Comparison of ENCODE assay signal across 8 cellular contexts in the genomic region with DNA sequence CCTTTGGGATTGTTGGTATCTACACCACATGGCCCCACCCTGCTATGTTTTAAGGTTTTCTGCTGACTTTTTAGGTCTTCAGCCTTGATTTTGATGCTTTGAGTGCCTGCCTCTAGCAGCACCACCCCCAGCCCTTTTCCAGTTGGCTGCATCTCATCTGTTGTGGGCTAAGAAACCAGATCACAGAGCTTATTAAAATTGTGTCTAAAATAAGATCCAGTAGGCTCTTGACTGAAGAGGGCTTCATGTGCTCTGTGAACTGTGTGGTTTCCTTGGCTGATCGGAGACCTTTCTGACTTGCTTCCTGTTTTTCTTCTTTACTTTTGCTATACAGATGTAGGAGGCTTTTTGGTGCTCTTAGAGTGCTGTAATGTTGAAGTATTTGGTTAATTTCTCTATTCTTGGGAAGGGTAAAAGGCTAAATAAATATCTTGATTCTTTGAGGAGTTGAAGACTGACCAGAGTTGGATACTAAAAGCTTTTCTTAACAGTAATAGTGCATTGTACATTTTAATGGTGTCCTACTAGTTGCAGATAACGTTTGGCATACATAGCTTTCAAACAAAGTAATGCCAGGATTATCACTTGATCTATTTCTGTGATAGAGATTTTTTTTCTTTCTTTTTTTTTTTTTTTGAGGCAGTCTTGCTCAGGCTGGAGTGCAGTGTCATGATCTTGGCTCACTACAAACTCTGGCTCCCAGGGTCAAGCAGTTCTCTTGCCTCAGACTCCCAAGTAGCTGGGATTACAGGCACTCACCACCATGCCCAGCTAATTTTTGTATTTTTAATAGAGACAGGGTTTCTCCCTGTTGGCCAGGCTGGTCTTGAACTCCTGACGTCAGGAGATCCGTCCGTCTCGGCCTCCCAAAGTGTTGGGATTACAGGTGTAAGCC. TPM values are rescaled to one million over a fixed set of nuclear protein-coding genes. Genes with fewer than 3 reads are reported as not detected.
DNase-seq lines count a peak whose midpoint lies in the region; ATAC-seq and TF ChIP-seq lines count a peak whose summit lies in the region.

No MANE protein-coding gene starts in this region.

- in situ Hi-C loops in HAP-1 (cut with MboI; ENCODE audit: low sequenced_read_pairs): no loop called here

- no peaks in the 10 kb centered on the region for H3K9me3 ChIP-seq in heart right ventricle
- H3K9me3 ChIP-seq in skeletal muscle satellite cell (replicated peaks; ENCODE audit: low read length): no peaks in the 10 kb centered on the region
- no peaks in the 10 kb centered on the region for H3K9me3 ChIP-seq in HAP-1

- no peak overlapping the region; the same call in 1 of the 2 replicates for H3K4me3 Mint-ChIP-seq in WTC11
- peak overlapping the region; percentile 84 to 92 for H3K4me3 Mint-ChIP-seq in effector memory CD8-positive, alpha-beta T cell

- CTCF ChIA-PET in WTC11 (lab: Charles Lee): interaction anchor here (0.6 to 1.6 kb wide), 5 partner anchors 9 to 143 kb away, joined by 3 to 6 read pairs (median 3); no protein-coding TSS in a partner anchor

- H3K36me3 Mint-ChIP-seq in WTC11: peaks cover 41% of the 10 kb centered on the region
- peaks cover 72% of the 10 kb centered on the region for H3K36me3 Mint-ChIP-seq in effector memory CD8-positive, alpha-beta T cell (ENCODE audit: insufficient read depth)

- H3K4me2 ChIP-seq in skeletal muscle satellite cell (ENCODE audit: low read length): peak overlapping the region; percentile 67

- H3K27ac Mint-ChIP-seq in WTC11: peak overlapping the region; percentile 76
- H3K27ac Mint-ChIP-seq in effector memory CD8-positive, alpha-beta T cell: peak overlapping the region; percentile 82 to 86

- no peak for TF ChIP-seq CTCF in heart right ventricle (IDR thresholded peaks at IDR 0.05)
- no peak for TF ChIP-seq CTCF in WTC11 (IDR thresholded peaks at IDR 0.05)

- peaks cover 0 to 54% (median 3%) of the 10 kb centered on the region in 9 donors for H3K36me3 ChIP-seq in heart right ventricle
- H3K36me3 ChIP-seq in skeletal muscle satellite cell (ENCODE audit: insufficient read depth, low read length): peaks cover 9% of the 10 kb centered on the region
- peaks cover 14% of the 10 kb centered on the region for H3K36me3 ChIP-seq in HAP-1 (replicated peaks)

- H3K4me1 ChIP-seq in heart right ventricle (peaks cover 6 to 83% (median 71%) of the 10 kb centered on the region in 9 donors), skeletal muscle satellite cell (ENCODE audit: control insufficient read depth, insufficient read depth, low read length) (peaks cover 26% of the 10 kb centered on the region), HAP-1 (peaks cover 10% of the 10 kb centered on the region)

- POLR2A ChIA-PET in WTC11 (lab: Charles Lee): interaction anchor here (0.6 kb wide), 1 partner anchor 12 kb away, joined by 7 read pairs; no protein-coding TSS in a partner anchor

- intact Hi-C loops in heart right ventricle (cut with DNase I) (no loop called here), Right ventricle myocardium superior (cut with DNase I) (no loop called here)

- H3K9me3 Mint-ChIP-seq in WTC11: no peaks in the 10 kb centered on the region
- H3K9me3 Mint-ChIP-seq in effector memory CD8-positive, alpha-beta T cell: no peaks in the 10 kb centered on the region

- no peaks in the 10 kb centered on the region for H3K27me3 Mint-ChIP-seq in WTC11 (ENCODE audit: low read depth)
- H3K27me3 Mint-ChIP-seq in effector memory CD8-positive, alpha-beta T cell: no peaks in the 10 kb centered on the region

- H3K27me3 ChIP-seq in heart right ventricle (no peaks in the 10 kb centered on the region), skeletal muscle satellite cell (ENCODE audit: control insufficient read depth, insufficient read depth, low read length) (no peaks in the 10 kb centered on the region), HAP-1 (ENCODE audit: low read depth) (no peaks in the 10 kb centered on the region)

- H3K27ac ChIP-seq in heart right ventricle: peak overlapping the region in 9 of 10 donors; percentile 2 to 77 (median 62)

- no peak overlapping the region for H3K9ac ChIP-seq in skeletal muscle satellite cell (ENCODE audit: low read depth, low read length)

- DNase-seq in heart right ventricle: no peak
- no peak for DNase-seq in Right ventricle myocardium superior
- no peak for DNase-seq in WTC11 (ENCODE audit: low spot score)
- DNase-seq in effector memory CD8-positive, alpha-beta T cell: peak; percentile 24 to 30 (median 28)
- DNase-seq in HAP-1 (ENCODE audit: low spot score in 2 of 2): no peak
- no peak for DNase-seq in COR-L47 (lab: John Stamatoyannopoulos, UW)

- peaks cover 32% of the 10 kb centered on the region for H3K4me1 Mint-ChIP-seq in WTC11
- H3K4me1 Mint-ChIP-seq in effector memory CD8-positive, alpha-beta T cell (ENCODE audit: low read depth in 2 of 2): peaks cover 40 to 59% of the 10 kb centered on the region in 2 donors

- WGBS in heart right ventricle, 2 donors: 65 to 68% methylated on average over 6 of the region's 6 CpGs

- ATAC-seq in heart right ventricle (no peak), Right ventricle myocardium superior (ENCODE audit: poor library complexity) (no peak), HG03432 (IDR thresholded peaks at IDR 0.05; ENCODE audit: unreplicated experiment) (peak; percentile 34), WTC11 (no peak)
- peak; percentile 35 for ATAC-seq in effector memory CD8-positive, alpha-beta T cell (replicated peaks)

- peak overlapping the region in 3 of 10 donors; percentile 0 to 22 (median 2) for H3K4me3 ChIP-seq in heart right ventricle
- H3K4me3 ChIP-seq in skeletal muscle satellite cell (ENCODE audit: low read length): no peak overlapping the region
- H3K4me3 ChIP-seq in HAP-1: no peak overlapping the region

TF ChIP-seq in WTC11, 78 proteins besides CTCF, POLR2A, EP300 and RAD21:
- TF ChIP-seq SOX15 (CRISPR knock-in tag; IDR thresholded peaks at IDR 0.05) (no peak), ZNF671 (CRISPR knock-in tag; IDR thresholded peaks at IDR 0.05) (no peak), ZNF138 (CRISPR knock-in tag; conservative IDR thresholded peaks at IDR 0.05) (no peak), NR2C2 (CRISPR knock-in tag; IDR thresholded peaks at IDR 0.05) (no peak), NFYB (CRISPR knock-in tag; conservative IDR thresholded peaks at IDR 0.05; ENCODE audit: low read depth) (no peak), GABPB1 (CRISPR knock-in tag; IDR thresholded peaks at IDR 0.05) (no peak), FOXJ3 (CRISPR knock-in tag; IDR thresholded peaks at IDR 0.05; ENCODE audit: borderline replicate concordance) (no peak), ELF4 (CRISPR knock-in tag; IDR thresholded peaks at IDR 0.05; ENCODE audit: low read depth) (no peak)
- TF ChIP-seq, protein P1, sequence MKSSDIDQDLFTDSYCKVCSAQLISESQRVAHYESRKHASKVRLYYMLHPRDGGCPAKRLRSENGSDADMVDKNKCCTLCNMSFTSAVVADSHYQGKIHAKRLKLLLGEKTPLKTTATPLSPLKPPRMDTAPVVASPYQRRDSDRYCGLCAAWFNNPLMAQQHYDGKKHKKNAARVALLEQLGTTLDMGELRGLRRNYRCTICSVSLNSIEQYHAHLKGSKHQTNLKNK (CRISPR knock-in tag; IDR thresholded peaks at IDR 0.05): no peak
- TF ChIP-seq, protein P2, sequence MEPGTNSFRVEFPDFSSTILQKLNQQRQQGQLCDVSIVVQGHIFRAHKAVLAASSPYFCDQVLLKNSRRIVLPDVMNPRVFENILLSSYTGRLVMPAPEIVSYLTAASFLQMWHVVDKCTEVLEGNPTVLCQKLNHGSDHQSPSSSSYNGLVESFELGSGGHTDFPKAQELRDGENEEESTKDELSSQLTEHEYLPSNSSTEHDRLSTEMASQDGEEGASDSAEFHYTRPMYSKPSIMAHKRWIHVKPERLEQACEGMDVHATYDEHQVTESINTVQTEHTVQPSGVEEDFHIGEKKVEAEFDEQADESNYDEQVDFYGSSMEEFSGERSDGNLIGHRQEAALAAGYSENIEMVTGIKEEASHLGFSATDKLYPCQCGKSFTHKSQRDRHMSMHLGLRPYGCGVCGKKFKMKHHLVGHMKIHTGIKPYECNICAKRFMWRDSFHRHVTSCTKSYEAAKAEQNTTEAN (CRISPR knock-in tag; IDR thresholded peaks at IDR 0.05): no peak
- TF ChIP-seq, protein P3, sequence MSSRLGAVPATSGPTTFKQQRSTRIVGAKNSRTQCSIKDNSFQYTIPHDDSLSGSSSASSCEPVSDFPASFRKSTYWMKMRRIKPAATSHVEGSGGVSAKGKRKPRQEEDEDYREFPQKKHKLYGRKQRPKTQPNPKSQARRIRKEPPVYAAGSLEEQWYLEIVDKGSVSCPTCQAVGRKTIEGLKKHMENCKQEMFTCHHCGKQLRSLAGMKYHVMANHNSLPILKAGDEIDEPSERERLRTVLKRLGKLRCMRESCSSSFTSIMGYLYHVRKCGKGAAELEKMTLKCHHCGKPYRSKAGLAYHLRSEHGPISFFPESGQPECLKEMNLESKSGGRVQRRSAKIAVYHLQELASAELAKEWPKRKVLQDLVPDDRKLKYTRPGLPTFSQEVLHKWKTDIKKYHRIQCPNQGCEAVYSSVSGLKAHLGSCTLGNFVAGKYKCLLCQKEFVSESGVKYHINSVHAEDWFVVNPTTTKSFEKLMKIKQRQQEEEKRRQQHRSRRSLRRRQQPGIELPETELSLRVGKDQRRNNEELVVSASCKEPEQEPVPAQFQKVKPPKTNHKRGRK (CRISPR knock-in tag; IDR thresholded peaks at IDR 0.05; ENCODE audit: borderline replicate concordance): no peak
- TF ChIP-seq, protein P4, sequence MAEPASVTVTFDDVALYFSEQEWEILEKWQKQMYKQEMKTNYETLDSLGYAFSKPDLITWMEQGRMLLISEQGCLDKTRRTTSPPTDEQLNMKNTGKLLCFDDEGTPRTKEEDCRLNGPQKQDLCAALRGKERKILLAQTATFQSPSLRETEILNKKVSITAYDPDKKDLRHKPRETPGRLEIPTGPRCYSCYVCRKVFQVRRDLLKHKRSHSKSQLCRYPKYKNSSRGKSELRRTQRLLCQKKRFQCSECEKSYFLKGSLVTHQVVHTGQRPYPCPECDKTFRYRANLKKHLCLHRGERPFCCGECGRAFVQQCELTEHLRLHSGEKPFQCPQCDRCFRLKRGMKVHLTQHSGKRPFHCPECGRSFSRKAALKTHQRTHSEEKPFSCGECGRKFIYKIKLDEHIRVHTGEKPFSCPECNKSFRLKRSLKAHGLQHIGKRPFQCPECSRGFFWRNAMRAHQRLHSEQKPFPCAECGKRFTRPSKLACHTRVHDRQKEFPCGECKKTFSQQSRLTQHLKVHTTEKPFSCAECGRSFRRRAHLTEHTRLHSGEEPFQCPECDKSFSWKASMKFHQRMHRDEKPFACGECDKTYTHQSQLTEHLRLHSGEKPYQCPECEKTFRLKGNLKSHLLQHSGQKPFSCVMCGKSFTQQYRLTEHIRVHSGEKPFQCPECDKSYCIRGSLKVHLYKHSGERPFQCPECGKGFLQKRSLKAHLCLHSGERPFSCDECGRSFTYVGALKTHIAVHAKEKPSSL (CRISPR knock-in tag; conservative IDR thresholded peaks at IDR 0.05): no peak

RNA-seq across cellular contexts. Expression of a gene that starts 4.5 kb away (rescaled TPM):
- total RNA-seq in heart right ventricle: 100 to 1,000 TPM; 121 to 162 (median 141) TPM
- 100 to 1,000 TPM in 1 of 2 donors, 10 to 100 TPM in 1; 59.3 to 106 TPM for polyA plus RNA-seq in heart right ventricle
- 114 TPM for total RNA-seq in Right ventricle myocardium superior
- total RNA-seq in WTC11 (2021): 183 to 204 TPM (median 184 TPM) in 3 replicates
- 57.0 and 60.7 TPM in 2 replicates for total RNA-seq in skeletal muscle satellite cell (2012; rRNA removed)

Comparison
In these comparisons a context has a peak if more than half of its experiments do, and no peak if none do; other contexts are left out.
1. ATAC-seq: peak in HG03432 (single experiment) and effector memory CD8-positive, alpha-beta T cell (single experiment); none in heart right ventricle (0 of 8), Right ventricle myocardium superior (single experiment) and WTC11 (single experiment).
2. DNase-seq: peak in effector memory CD8-positive, alpha-beta T cell (3 of 3); none in heart right ventricle (0 of 2), Right ventricle myocardium superior (single experiment), WTC11 (single experiment), HAP-1 (0 of 2) and COR-L47 (single experiment).